Comparison of ENCODE assay signal across 22 cellular contexts in genomic region chr14:69531135-69531534, GRCh38. TPM values are rescaled to one million over a fixed set of nuclear protein-coding genes. Genes with fewer than 3 reads are reported as not detected.
"Had no signal": no experiment of that assay in that cellular context is flagged by ENCODE, and none has a peak within 500 bp of the region (broad histone marks: within the 10 kb centered on the region; RNA-seq: fewer than 3 reads in every experiment).

No MANE protein-coding gene starts in this region.

- DNase-seq: activated gamma-delta T cell treated with Interleukin-2 at 50 U/mL for 16 hours; activated T-cell treated with anti-CD3 and anti-CD28 coated beads, Interleukin-2, amount 50 U/mL, for 1 hour; anterior cingulate cortex; body of pancreas; effector CD8-positive, alpha-beta T cell; erythroblast; foreskin fibroblast; heart right ventricle; islet precursor cell; left cardiac atrium; nephron progenitor cell; pancreas; psoas muscle; stimulated activated CD4-positive, alpha-beta T cell treated with anti-CD3 and anti-CD28 coated beads, Interleukin-4, amount 100 ng/mL, for 24 hours; stimulated activated naive CD4-positive, alpha-beta T cell treated with Interleukin-2 at 50 U/mL for 16 hours; thyroid gland had no signal

- H3K27me3 ChIP-seq: body of pancreas, right atrium auricular region, thyroid gland had no signal

- H3K36me3 ChIP-seq: cardiac muscle cell, heart right ventricle, pancreas, right atrium auricular region, thyroid gland had no signal

- H3K4me1 ChIP-seq: body of pancreas, heart right ventricle, pancreas, psoas muscle, right atrium auricular region, thyroid gland had no signal

- H3K9me3 ChIP-seq: body of pancreas, heart right ventricle, pancreas, psoas muscle, right atrium auricular region, thyroid gland had no signal

- ATAC-seq: body of pancreas, heart right ventricle, left cardiac atrium, pancreas, psoas muscle, WTC11 had no signal

- H3K4me3 ChIP-seq: body of pancreas, cardiac muscle cell, heart right ventricle, pancreas, psoas muscle, right atrium auricular region, thyroid gland had no signal

- H3K27ac ChIP-seq: body of pancreas, cardiac muscle cell, heart right ventricle, pancreas, psoas muscle, right atrium auricular region, thyroid gland had no signal

RNA-seq across cellular contexts. Expression of gene CCDC177, which starts 43.5 kb away (rescaled TPM):
- total RNA-seq: body of pancreas, cardiac muscle cell, chondrocyte, fibroblast of lung, heart right ventricle, left cardiac atrium, mononuclear cell, pancreas, psoas muscle, right atrium auricular region, thyroid gland had no signal

RNA-seq across cellular contexts. Expression of gene PLEKHD1, which starts 46.6 kb away (rescaled TPM):
- total RNA-seq: right atrium auricular region had no signal
